ENCODE assay signal across 1 cellular context in genomic region chr1:203281851-203282661, GRCh38.
TF ChIP-seq lines count a peak whose summit lies in the region.

No MANE protein-coding gene starts in this region.

TF ChIP-seq in K562, 482 proteins besides CTCF, POLR2A, EP300 and RAD21 (continued from another document and continues in another):
- TF ChIP-seq, protein P1, sequence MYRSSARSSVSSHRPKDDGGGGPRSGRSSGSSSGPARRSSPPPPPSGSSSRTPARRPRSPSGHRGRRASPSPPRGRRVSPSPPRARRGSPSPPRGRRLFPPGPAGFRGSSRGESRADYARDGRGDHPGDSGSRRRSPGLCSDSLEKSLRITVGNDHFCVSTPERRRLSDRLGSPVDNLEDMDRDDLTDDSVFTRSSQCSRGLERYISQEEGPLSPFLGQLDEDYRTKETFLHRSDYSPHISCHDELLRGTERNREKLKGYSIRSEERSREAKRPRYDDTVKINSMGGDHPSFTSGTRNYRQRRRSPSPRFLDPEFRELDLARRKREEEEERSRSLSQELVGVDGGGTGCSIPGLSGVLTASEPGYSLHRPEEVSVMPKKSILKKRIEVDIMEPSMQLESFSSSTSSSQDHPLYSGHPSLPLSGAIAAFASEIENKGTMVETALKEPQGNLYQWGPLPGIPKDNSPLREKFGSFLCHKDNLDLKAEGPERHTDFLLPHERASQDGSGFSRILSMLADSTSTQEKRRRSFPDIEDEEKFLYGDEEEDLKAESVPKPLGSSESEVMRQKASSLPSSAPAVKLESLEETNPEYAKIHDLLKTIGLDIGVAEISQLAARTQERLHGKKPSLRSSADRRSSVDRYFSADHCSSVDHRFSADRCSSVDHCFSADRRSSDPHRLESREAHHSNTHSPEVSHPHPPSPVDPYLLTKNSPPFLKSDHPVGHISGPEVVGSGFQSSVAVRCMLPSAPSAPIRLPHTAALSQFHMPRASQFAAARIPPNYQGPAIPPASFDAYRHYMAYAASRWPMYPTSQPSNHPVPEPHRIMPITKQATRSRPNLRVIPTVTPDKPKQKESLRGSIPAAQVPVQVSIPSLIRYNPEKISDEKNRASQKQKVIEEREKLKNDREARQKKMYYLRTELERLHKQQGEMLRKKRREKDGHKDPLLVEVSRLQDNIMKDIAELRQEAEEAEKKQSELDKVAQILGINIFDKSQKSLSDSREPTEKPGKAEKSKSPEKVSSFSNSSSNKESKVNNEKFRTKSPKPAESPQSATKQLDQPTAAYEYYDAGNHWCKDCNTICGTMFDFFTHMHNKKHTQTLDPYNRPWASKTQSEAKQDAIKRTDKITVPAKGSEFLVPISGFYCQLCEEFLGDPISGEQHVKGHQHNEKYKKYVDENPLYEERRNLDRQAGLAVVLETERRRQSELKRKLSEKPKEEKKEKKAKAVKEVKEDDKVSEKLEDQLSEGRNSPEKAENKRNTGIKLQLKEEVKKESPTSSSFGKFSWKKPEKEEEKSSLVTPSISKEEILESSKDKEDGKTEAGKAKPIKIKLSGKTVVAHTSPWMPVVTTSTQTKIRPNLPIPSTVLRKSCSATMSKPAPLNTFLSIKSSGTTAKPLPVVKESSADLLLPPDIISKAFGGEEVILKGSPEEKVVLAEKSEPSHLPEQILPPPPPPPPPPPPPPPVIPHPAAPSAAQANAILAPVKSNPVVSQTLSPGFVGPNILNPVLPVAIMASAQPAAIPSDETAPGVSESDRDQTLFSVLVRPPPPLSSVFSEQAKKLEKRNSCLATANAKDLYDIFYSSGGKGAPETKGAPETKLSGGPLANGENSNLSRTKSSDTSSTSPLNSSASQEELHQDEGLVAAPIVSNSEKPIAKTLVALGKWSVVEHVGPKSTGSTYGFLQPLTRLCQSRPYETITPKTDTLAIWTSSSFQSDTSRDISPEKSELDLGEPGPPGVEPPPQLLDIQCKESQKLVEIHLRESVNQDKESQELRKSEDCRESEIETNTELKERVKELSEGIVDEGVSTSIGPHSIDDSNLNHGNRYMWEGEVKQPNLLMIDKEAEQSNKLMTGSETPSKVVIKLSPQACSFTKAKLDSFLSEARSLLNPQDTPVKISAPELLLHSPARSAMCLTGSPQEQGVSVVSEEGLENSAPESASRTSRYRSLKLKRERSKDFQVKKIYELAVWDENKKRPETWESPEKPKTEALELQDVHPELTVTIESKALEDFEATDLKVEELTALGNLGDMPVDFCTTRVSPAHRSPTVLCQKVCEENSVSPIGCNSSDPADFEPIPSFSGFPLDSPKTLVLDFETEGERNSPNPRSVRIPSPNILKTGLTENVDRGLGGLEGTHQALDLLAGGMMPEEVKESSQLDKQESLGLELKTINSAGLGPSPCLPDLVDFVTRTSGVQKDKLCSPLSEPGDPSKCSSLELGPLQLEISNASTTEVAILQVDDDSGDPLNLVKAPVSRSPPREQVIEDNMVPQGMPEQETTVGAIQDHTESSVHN (IDR thresholded peaks at IDR 0.05; ENCODE audit: borderline replicate concordance in 1 of 2, low read depth in 1 of 2), result no peak
- TF ChIP-seq RBM15 (IDR thresholded peaks at IDR 0.05; ENCODE audit: insufficient read depth, low read length) (no peak), MYBL2 (IDR thresholded peaks at IDR 0.05; ENCODE audit: low read depth) (no peak), MYBL2 (CRISPR knock-in tag; IDR thresholded peaks at IDR 0.05; ENCODE audit: borderline replicate concordance) (no peak), ZBTB1 (CRISPR knock-in tag; IDR thresholded peaks at IDR 0.05; ENCODE audit: borderline replicate concordance, low read depth) (no peak), SMARCE1 (IDR thresholded peaks at IDR 0.05) (peak; percentile 20; the same call in 1 of the 2 replicates), MEIS2 (IDR thresholded peaks at IDR 0.05; ENCODE audit: partially characterized antibody) (peak; percentile 49), CHD1 (IDR thresholded peaks at IDR 0.05; ENCODE audit: low read length) (no peak), ZNF695 (CRISPR knock-in tag; IDR thresholded peaks at IDR 0.05) (no peak), MEF2D (tag; conservative IDR thresholded peaks at IDR 0.05; ENCODE audit: low read depth) (peak; percentile 77), CC2D1A (IDR thresholded peaks at IDR 0.05) (no peak), ZNF311 (CRISPR knock-in tag; IDR thresholded peaks at IDR 0.05) (no peak), ZBTB12 (CRISPR knock-in tag; IDR thresholded peaks at IDR 0.05) (no peak), SRSF1 (IDR thresholded peaks at IDR 0.05; ENCODE audit: low read depth, low read length) (no peak), FOXA3 (CRISPR knock-in tag; conservative IDR thresholded peaks at IDR 0.05 in 1 of 2, IDR thresholded peaks at IDR 0.05 in 1 of 2) (peak; percentile 82 to 87; a peak in 3 of 4 replicates), COPS2 (conservative IDR thresholded peaks at IDR 0.05) (no peak), BRD9 (IDR thresholded peaks at IDR 0.05; ENCODE audit: low read depth, partially characterized antibody) (no peak), USF1 (CRISPR knock-in tag; IDR thresholded peaks at IDR 0.05) (no peak), POLR2AphosphoS2 (IDR thresholded peaks at IDR 0.05; ENCODE audit: low read length) (no peak), ZNF76 (CRISPR knock-in tag; IDR thresholded peaks at IDR 0.05; ENCODE audit: borderline replicate concordance) (no peak), ARID2 (IDR thresholded peaks at IDR 0.05) (no peak), PHB2 (IDR thresholded peaks at IDR 0.05; ENCODE audit: low read depth) (no peak), TEAD4 (IDR thresholded peaks at IDR 0.05; ENCODE audit: low read length) (no peak; the same call in 1 of the 2 replicates), TEAD4 (CRISPR knock-in tag; IDR thresholded peaks at IDR 0.05; ENCODE audit: borderline replicate concordance) (no peak), ZBTB7A (IDR thresholded peaks at IDR 0.05; ENCODE audit: borderline replicate concordance, control insufficient read depth, low read depth, low read length) (peak; percentile 14; the same call in 1 of the 2 replicates), GATAD2B (IDR thresholded peaks at IDR 0.05; ENCODE audit: borderline replicate concordance) (no peak), NR2C2 (CRISPR knock-in tag; IDR thresholded peaks at IDR 0.05) (no peak), NR2C2 (tag; IDR thresholded peaks at IDR 0.05) (peak; percentile 55; the same call in 1 of the 2 replicates), ZFPM2 (CRISPR knock-in tag; IDR thresholded peaks at IDR 0.05) (no peak), ETV1 (tag; conservative IDR thresholded peaks at IDR 0.05; ENCODE audit: low read depth) (no peak), POLR3A (IDR thresholded peaks at IDR 0.05; ENCODE audit: borderline replicate concordance, extremely low read depth, insufficient read depth, insufficient read length) (no peak), ASH1L (IDR thresholded peaks at IDR 0.05; ENCODE audit: borderline replicate concordance, low read depth, partially characterized antibody) (no peak), HOXB6 (CRISPR knock-in tag; IDR thresholded peaks at IDR 0.05; ENCODE audit: borderline replicate concordance) (no peak)
- TF ChIP-seq, protein P2, sequence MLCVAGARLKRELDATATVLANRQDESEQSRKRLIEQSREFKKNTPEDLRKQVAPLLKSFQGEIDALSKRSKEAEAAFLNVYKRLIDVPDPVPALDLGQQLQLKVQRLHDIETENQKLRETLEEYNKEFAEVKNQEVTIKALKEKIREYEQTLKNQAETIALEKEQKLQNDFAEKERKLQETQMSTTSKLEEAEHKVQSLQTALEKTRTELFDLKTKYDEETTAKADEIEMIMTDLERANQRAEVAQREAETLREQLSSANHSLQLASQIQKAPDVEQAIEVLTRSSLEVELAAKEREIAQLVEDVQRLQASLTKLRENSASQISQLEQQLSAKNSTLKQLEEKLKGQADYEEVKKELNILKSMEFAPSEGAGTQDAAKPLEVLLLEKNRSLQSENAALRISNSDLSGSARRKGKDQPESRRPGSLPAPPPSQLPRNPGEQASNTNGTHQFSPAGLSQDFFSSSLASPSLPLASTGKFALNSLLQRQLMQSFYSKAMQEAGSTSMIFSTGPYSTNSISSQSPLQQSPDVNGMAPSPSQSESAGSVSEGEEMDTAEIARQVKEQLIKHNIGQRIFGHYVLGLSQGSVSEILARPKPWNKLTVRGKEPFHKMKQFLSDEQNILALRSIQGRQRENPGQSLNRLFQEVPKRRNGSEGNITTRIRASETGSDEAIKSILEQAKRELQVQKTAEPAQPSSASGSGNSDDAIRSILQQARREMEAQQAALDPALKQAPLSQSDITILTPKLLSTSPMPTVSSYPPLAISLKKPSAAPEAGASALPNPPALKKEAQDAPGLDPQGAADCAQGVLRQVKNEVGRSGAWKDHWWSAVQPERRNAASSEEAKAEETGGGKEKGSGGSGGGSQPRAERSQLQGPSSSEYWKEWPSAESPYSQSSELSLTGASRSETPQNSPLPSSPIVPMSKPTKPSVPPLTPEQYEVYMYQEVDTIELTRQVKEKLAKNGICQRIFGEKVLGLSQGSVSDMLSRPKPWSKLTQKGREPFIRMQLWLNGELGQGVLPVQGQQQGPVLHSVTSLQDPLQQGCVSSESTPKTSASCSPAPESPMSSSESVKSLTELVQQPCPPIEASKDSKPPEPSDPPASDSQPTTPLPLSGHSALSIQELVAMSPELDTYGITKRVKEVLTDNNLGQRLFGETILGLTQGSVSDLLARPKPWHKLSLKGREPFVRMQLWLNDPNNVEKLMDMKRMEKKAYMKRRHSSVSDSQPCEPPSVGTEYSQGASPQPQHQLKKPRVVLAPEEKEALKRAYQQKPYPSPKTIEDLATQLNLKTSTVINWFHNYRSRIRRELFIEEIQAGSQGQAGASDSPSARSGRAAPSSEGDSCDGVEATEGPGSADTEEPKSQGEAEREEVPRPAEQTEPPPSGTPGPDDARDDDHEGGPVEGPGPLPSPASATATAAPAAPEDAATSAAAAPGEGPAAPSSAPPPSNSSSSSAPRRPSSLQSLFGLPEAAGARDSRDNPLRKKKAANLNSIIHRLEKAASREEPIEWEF (CRISPR knock-in tag; IDR thresholded peaks at IDR 0.05), result no peak
- TF ChIP-seq, protein P3, sequence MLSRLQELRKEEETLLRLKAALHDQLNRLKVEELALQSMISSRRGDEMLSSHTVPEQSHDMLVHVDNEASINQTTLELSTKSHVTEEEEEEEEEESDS (CRISPR knock-in tag; IDR thresholded peaks at IDR 0.05), result no peak
- TF ChIP-seq, protein P4, sequence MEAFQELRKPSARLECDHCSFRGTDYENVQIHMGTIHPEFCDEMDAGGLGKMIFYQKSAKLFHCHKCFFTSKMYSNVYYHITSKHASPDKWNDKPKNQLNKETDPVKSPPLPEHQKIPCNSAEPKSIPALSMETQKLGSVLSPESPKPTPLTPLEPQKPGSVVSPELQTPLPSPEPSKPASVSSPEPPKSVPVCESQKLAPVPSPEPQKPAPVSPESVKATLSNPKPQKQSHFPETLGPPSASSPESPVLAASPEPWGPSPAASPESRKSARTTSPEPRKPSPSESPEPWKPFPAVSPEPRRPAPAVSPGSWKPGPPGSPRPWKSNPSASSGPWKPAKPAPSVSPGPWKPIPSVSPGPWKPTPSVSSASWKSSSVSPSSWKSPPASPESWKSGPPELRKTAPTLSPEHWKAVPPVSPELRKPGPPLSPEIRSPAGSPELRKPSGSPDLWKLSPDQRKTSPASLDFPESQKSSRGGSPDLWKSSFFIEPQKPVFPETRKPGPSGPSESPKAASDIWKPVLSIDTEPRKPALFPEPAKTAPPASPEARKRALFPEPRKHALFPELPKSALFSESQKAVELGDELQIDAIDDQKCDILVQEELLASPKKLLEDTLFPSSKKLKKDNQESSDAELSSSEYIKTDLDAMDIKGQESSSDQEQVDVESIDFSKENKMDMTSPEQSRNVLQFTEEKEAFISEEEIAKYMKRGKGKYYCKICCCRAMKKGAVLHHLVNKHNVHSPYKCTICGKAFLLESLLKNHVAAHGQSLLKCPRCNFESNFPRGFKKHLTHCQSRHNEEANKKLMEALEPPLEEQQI (IDR thresholded peaks at IDR 0.05), result no peak
